Comparison of ENCODE assay signal across 1 cellular context in genomic region chr16:77398495-77398894, GRCh38.
TF ChIP-seq lines count a peak whose summit lies in the region.

No MANE protein-coding gene starts in this region.

TF ChIP-seq in GM23338, 12 proteins besides CTCF, POLR2A, EP300 and RAD21 (continued from another document):
- TF ChIP-seq EZH2 (IDR thresholded peaks at IDR 0.05; ENCODE audit: low read depth, unreplicated experiment) (no peak), CREB1 (CRISPR knock-in tag; IDR thresholded peaks at IDR 0.05; ENCODE audit: low read depth) (no peak), EZH2phosphoT487 (IDR thresholded peaks at IDR 0.05; ENCODE audit: unreplicated experiment) (no peak), POLR2AphosphoS5 (IDR thresholded peaks at IDR 0.05; ENCODE audit: low read depth) (no peak), REST (IDR thresholded peaks at IDR 0.05; ENCODE audit: unreplicated experiment) (no peak), ZNF114 (CRISPR knock-in tag; IDR thresholded peaks at IDR 0.05) (no peak), ZNF331 (CRISPR knock-in tag; IDR thresholded peaks at IDR 0.05; ENCODE audit: low read depth) (no peak)
